In the genomic region with DNA sequence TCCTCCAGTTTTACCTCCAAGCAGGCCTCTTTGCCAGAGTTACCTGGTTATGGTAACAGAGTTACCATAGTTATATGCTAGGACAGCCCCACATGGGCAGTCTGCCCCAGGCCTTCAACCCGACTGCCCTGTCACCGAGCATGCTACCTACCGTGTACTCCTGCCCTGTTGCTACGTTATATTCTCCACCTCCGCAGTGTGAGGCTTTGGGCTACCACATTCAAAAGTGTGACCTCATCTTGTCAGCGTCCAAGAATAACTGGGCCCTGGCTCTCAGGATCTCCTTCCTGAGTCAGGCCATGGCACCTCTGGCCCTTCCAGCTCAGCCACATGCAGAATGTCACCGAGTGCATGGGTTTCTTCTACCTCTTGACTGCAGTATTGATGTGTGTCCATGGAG, we compare ENCODE assay signal across 11 cellular contexts. TPM values are rescaled to one million over a fixed set of nuclear protein-coding genes. Genes with fewer than 3 reads are reported as not detected.
A peak's percentile ranks its signal among the peaks of the same experiment; 100 is the strongest.
DNase-seq lines count a peak whose midpoint lies in the region; ATAC-seq and TF ChIP-seq lines count a peak whose summit lies in the region.
"Had no signal": no experiment of that assay in that cellular context is flagged by ENCODE, and none has a peak within 500 bp of the region (broad histone marks: within the 10 kb centered on the region; RNA-seq: fewer than 3 reads in every experiment).

No MANE protein-coding gene starts in this region.

- H3K4me1 ChIP-seq in BLaER1 treated with 17β-estradiol and CSF1 and Interleukin-3, amounts not matched to agents 10 nM and 100 nM = peaks cover 99 to 100% (median 99%) of the 10 kb centered on the region in 10 experiments
- H3K4me1 ChIP-seq in adipocyte (ENCODE audit: control insufficient read depth, insufficient read depth, low read length) = peaks cover 75% of the 10 kb centered on the region
- peaks cover 100% of the 10 kb centered on the region for H3K4me1 ChIP-seq in left ventricle myocardium inferior

- H3K4me3 ChIP-seq in BLaER1 treated with 17β-estradiol and CSF1 and Interleukin-3, amounts not matched to agents 10 nM and 100 nM = peak overlapping the region in 7 of 10 experiments; percentile 19 to 43 (median 40); a peak in 11 of 20 replicates
- H3K4me3 ChIP-seq in adipocyte (ENCODE audit: low read length) = peak overlapping the region; percentile 53
- peak overlapping the region; percentile 46 for H3K4me3 ChIP-seq in left ventricle myocardium inferior

- intact Hi-C loops in left ventricle myocardium inferior (cut with micrococcal nuclease) = no loop called here

- H3K27ac ChIP-seq in BLaER1 treated with 17β-estradiol and CSF1 and Interleukin-3, amounts not matched to agents 10 nM and 100 nM = peak overlapping the region in 9 of 11 experiments; percentile 9 to 68 (median 52); a peak in 16 of 22 replicates
- peak overlapping the region; percentile 97 for H3K27ac ChIP-seq in left ventricle myocardium inferior (replicated peaks)

- no peak for DNase-seq in adipocyte (ENCODE audit: low read depth)
- DNase-seq in left ventricle myocardium inferior = no peak
- no peak for DNase-seq in progenitor cell of endocrine pancreas (ENCODE audit: low spot score, unreplicated experiment)
- no peak for DNase-seq in NCI-H146 treated with DMSO at 0.1 percent for 48 hours (lab: John Stamatoyannopoulos, UW; ENCODE audit: unreplicated experiment)
- no peak for DNase-seq in foreskin melanocyte
- no peak for DNase-seq in KG1 (lab: John Stamatoyannopoulos, UW)
- DNase-seq: activated naive CD8-positive, alpha-beta T cell treated with anti-CD3 and anti-CD28 coated beads for 36 hours; OCI-M1 had no signal

- peak overlapping the region; percentile 65 to 98 (median 97) for H3K4me2 ChIP-seq in BLaER1 treated with 17β-estradiol and CSF1 and Interleukin-3, amounts not matched to agents 10 nM and 100 nM

- no peak for ATAC-seq in HG03442 (IDR thresholded peaks at IDR 0.05; ENCODE audit: unreplicated experiment)

- TF ChIP-seq CTCF in left ventricle myocardium inferior (IDR thresholded peaks at IDR 0.05; ENCODE audit: borderline replicate concordance) (no peak), progenitor cell of endocrine pancreas (IDR thresholded peaks at IDR 0.05; ENCODE audit: unreplicated experiment) (no peak)

- H3K4me1 Mint-ChIP-seq in progenitor cell of endocrine pancreas (ENCODE audit: low read depth) = peaks cover 62% of the 10 kb centered on the region

- no peaks in the 10 kb centered on the region for H3K27me3 ChIP-seq in BLaER1 treated with 17β-estradiol and CSF1 and Interleukin-3, amounts not matched to agents 10 nM and 100 nM
- no peaks in the 10 kb centered on the region for H3K27me3 ChIP-seq in adipocyte (replicated peaks; ENCODE audit: control insufficient read depth, insufficient read depth, low read length)
- H3K27me3 ChIP-seq in left ventricle myocardium inferior (ENCODE audit: low read depth) = no peaks in the 10 kb centered on the region

- peak overlapping the region in 9 of 11 experiments; percentile 24 to 70 (median 55); a peak in 15 of 22 replicates for H3K9ac ChIP-seq in BLaER1 treated with 17β-estradiol and CSF1 and Interleukin-3, amounts not matched to agents 10 nM and 100 nM
- H3K9ac ChIP-seq in adipocyte (ENCODE audit: low read length) = peak overlapping the region; percentile 44

- peaks cover 77 to 100% (median 98%) of the 10 kb centered on the region in 11 experiments for H4K20me1 ChIP-seq in BLaER1 treated with 17β-estradiol and CSF1 and Interleukin-3, amounts not matched to agents 10 nM and 100 nM

- no peaks in the 10 kb centered on the region for H3K27me3 Mint-ChIP-seq in progenitor cell of endocrine pancreas
- H3K27me3 Mint-ChIP-seq: activated naive CD8-positive, alpha-beta T cell treated with anti-CD3 and anti-CD28 coated beads for 36 hours had no signal

- no peaks in the 10 kb centered on the region for H3K9me3 Mint-ChIP-seq in progenitor cell of endocrine pancreas (ENCODE audit: low read depth)
- H3K9me3 Mint-ChIP-seq: activated naive CD8-positive, alpha-beta T cell treated with anti-CD3 and anti-CD28 coated beads for 36 hours; neural crest cell had no signal

- H3K36me3 Mint-ChIP-seq in progenitor cell of endocrine pancreas (ENCODE audit: insufficient read depth) = peaks cover 8% of the 10 kb centered on the region

- no peak overlapping the region for H3K4me3 Mint-ChIP-seq in progenitor cell of endocrine pancreas (ENCODE audit: low read depth)
- H3K4me3 Mint-ChIP-seq: activated naive CD8-positive, alpha-beta T cell treated with anti-CD3 and anti-CD28 coated beads for 36 hours; neural crest cell had no signal

- H3K9me3 ChIP-seq in BLaER1 treated with 17β-estradiol and CSF1 and Interleukin-3, amounts not matched to agents 10 nM and 100 nM (replicated peaks in 1 of 11) = peaks cover 0 to 9% (median 0%) of the 10 kb centered on the region in 11 experiments; a peak in 3 of 22 replicates
- H3K9me3 ChIP-seq in adipocyte (ENCODE audit: control insufficient read depth, low read length) (no peaks in the 10 kb centered on the region), left ventricle myocardium inferior (replicated peaks) (no peaks in the 10 kb centered on the region)

- peak overlapping the region; percentile 87 for H3K27ac Mint-ChIP-seq in progenitor cell of endocrine pancreas
- H3K27ac Mint-ChIP-seq: activated naive CD8-positive, alpha-beta T cell treated with anti-CD3 and anti-CD28 coated beads for 36 hours had no signal

- peaks cover 10 to 87% (median 77%) of the 10 kb centered on the region in 11 experiments; a peak in 21 of 22 replicates for H3K36me3 ChIP-seq in BLaER1 treated with 17β-estradiol and CSF1 and Interleukin-3, amounts not matched to agents 10 nM and 100 nM
- H3K36me3 ChIP-seq in adipocyte (ENCODE audit: control insufficient read depth, insufficient read depth, low read length, severe bottlenecking) (peaks cover 12% of the 10 kb centered on the region), left ventricle myocardium inferior (peaks cover 8% of the 10 kb centered on the region)

RNA-seq across cellular contexts. Expression of a gene that starts 8.9 kb away (rescaled TPM):
- total RNA-seq in left ventricle myocardium inferior (215 TPM), progenitor cell of endocrine pancreas (60.8 and 64.9 TPM in 2 replicates)

RNA-seq across cellular contexts. Expression of a gene that starts 58.3 kb away (rescaled TPM):
- total RNA-seq in left ventricle myocardium inferior (26.6 TPM), progenitor cell of endocrine pancreas (8.4 and 9.1 TPM in 2 replicates)
